In the genomic region with DNA sequence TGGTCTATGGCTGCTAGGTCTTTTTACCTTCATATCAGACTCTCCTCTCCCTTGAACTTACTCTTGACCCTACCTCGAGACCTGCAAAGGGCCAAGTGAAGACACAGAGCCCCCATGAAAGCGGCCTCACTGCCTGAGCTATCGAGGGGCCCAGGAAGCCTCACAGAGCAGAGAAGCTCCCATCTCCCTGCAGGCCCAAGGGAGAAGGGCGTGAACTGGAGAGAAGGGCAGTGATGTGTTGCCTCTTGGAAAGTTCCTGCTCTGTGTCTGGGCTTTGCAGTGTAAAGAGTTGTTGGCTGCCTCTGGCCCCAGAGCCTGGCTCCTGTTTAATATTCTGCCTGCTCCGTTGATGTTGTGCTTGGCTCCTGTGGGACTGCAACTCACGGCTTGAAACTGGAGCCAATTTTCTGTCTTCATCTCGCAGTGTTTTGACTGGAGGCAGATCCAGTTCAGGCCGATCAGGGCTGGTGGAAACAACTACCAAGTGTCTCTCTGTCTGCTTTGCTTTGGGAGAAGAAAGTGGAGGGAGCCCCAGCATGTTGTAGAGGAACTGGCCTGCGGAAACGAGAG, we compare ENCODE assay signal across 9 cellular contexts. TPM values are rescaled to one million over a fixed set of nuclear protein-coding genes. Genes with fewer than 3 reads are reported as not detected.
DNase-seq lines count a peak whose midpoint lies in the region; ATAC-seq and TF ChIP-seq lines count a peak whose summit lies in the region.
"Had no signal": no experiment of that assay in that cellular context is flagged by ENCODE, and none has a peak within 500 bp of the region (broad histone marks: within the 10 kb centered on the region; RNA-seq: fewer than 3 reads in every experiment).

No MANE protein-coding gene starts in this region.

- no peaks in the 10 kb centered on the region for H4K20me1 ChIP-seq in smooth muscle cell (ENCODE audit: low read depth)

- no peak overlapping the region for H3K9ac ChIP-seq in colonic mucosa (ENCODE audit: low read depth in 2 of 2, low read length in 2 of 2)
- H3K9ac ChIP-seq in smooth muscle cell (ENCODE audit: low read depth), result no peak overlapping the region

- H3F3A ChIP-seq in smooth muscle cell (ENCODE audit: low read depth), result peaks cover 35% of the 10 kb centered on the region

- ATAC-seq in GM18867 (IDR thresholded peaks at IDR 0.05; ENCODE audit: unreplicated experiment) (no peak), HG02852 (IDR thresholded peaks at IDR 0.05; ENCODE audit: unreplicated experiment) (no peak)
- ATAC-seq: Panc1 had no signal

- intact Hi-C loops in colonic mucosa (cut with DNase I), result loop anchor here (5.0 kb wide), 1 partner anchor 55 kb away; no protein-coding TSS in a partner anchor

- H3K27ac ChIP-seq in colonic mucosa, result peak overlapping the region; percentile 25
- H3K27ac ChIP-seq in smooth muscle cell (ENCODE audit: low read depth), result peak overlapping the region; percentile 9

- TF ChIP-seq CTCF in colonic mucosa (IDR thresholded peaks at IDR 0.05) (no peak), smooth muscle cell (IDR thresholded peaks at IDR 0.05; ENCODE audit: borderline replicate concordance, insufficient read depth, poor library complexity, severe bottlenecking) (no peak)

- 49% methylated on average over 10 of the region's 10 CpGs for WGBS in smooth muscle cell (ENCODE audit: low lambda C conversion rate)

- H2AFZ ChIP-seq in smooth muscle cell (ENCODE audit: low read depth), result peak overlapping the region; percentile 65

- H3K36me3 ChIP-seq in colonic mucosa (no peaks in the 10 kb centered on the region), smooth muscle cell (ENCODE audit: low read depth) (no peaks in the 10 kb centered on the region)

- no peaks in the 10 kb centered on the region for H3K9me3 ChIP-seq in colonic mucosa
- H3K9me3 ChIP-seq in smooth muscle cell (replicated peaks; ENCODE audit: low read depth), result no peaks in the 10 kb centered on the region

- DNase-seq in HEK293T (ENCODE audit: extremely low spot score) (peak; percentile 42), colonic mucosa (no peak), left kidney (ENCODE audit: low read depth, low spot score) (peak; percentile 78), smooth muscle cell (lab: John Stamatoyannopoulos, UW; ENCODE audit: unreplicated experiment) (no peak), retina (no peak), SIG-M5 treated with dmso at 0.1 percent for 504 hours (lab: John Stamatoyannopoulos, UW; ENCODE audit: unreplicated experiment) (no peak)

- H3K4me1 ChIP-seq in colonic mucosa, result no peaks in the 10 kb centered on the region
- H3K4me1 ChIP-seq in smooth muscle cell (ENCODE audit: low read depth), result peaks cover 20% of the 10 kb centered on the region

- no peak overlapping the region for H3K4me2 ChIP-seq in smooth muscle cell

- H3K27me3 ChIP-seq in colonic mucosa (peaks cover 6% of the 10 kb centered on the region), smooth muscle cell (ENCODE audit: low read depth) (peaks cover under 1% of the 10 kb centered on the region)

- H3K4me3 ChIP-seq in colonic mucosa (no peak overlapping the region), smooth muscle cell (no peak overlapping the region)

- POLR2A ChIA-PET in HEK293T (lab: Yijun Ruan, JAX), result interaction anchor here (0.6 to 1.3 kb wide), 4 partner anchors 13 to 396 kb away, joined by 3 to 5 read pairs (median 3); no protein-coding TSS in a partner anchor

- no peaks in the 10 kb centered on the region for H3K79me2 ChIP-seq in smooth muscle cell (ENCODE audit: low read depth)

- CTCF ChIA-PET in HEK293T (lab: Yijun Ruan, JAX), result interaction anchor here (0.6 kb wide), 1 partner anchor 16 kb away, joined by 3 read pairs; no protein-coding TSS in a partner anchor

TF ChIP-seq in HEK293T, 16 proteins besides CTCF, POLR2A, EP300 and RAD21:
- TF ChIP-seq BHLHE40 (IDR thresholded peaks at IDR 0.05; ENCODE audit: borderline replicate concordance) (no peak), FOXK2 (IDR thresholded peaks at IDR 0.05) (no peak), SUZ12 (IDR thresholded peaks at IDR 0.05) (no peak), LEF1 (IDR thresholded peaks at IDR 0.05; ENCODE audit: borderline replicate concordance) (no peak), L3MBTL2 (conservative IDR thresholded peaks at IDR 0.05) (no peak), HDGF (IDR thresholded peaks at IDR 0.05; ENCODE audit: borderline replicate concordance) (no peak), FOXM1 (IDR thresholded peaks at IDR 0.05; ENCODE audit: borderline replicate concordance) (no peak), TARDBP (IDR thresholded peaks at IDR 0.05) (no peak), ELF4 (IDR thresholded peaks at IDR 0.05) (no peak), ARNT (IDR thresholded peaks at IDR 0.05) (no peak), FOXA1 (IDR thresholded peaks at IDR 0.05) (no peak), ZNF384 (IDR thresholded peaks at IDR 0.05) (no peak)
- TF ChIP-seq, protein P1, sequence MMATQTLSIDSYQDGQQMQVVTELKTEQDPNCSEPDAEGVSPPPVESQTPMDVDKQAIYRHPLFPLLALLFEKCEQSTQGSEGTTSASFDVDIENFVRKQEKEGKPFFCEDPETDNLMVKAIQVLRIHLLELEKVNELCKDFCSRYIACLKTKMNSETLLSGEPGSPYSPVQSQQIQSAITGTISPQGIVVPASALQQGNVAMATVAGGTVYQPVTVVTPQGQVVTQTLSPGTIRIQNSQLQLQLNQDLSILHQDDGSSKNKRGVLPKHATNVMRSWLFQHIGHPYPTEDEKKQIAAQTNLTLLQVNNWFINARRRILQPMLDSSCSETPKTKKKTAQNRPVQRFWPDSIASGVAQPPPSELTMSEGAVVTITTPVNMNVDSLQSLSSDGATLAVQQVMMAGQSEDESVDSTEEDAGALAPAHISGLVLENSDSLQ (IDR thresholded peaks at IDR 0.05), result no peak

RNA-seq across cellular contexts. Expression of a gene that starts 4.3 kb away (rescaled TPM):
- 1 to 10 TPM; 4.2 to 4.6 TPM for total RNA-seq in colonic mucosa
- 2.1 and 3.1 TPM in 2 replicates for total RNA-seq in smooth muscle cell
- 0.18 and 3.1 TPM in 2 replicates for polyA plus RNA-seq in smooth muscle cell

Comparison
In these comparisons a context has a peak if more than half of its experiments do, and no peak if none do; other contexts are left out.
1. DNase-seq: peak in HEK293T (single experiment) and left kidney (single experiment); none in colonic mucosa (single experiment), smooth muscle cell (single experiment), retina (single experiment) and SIG-M5 treated with dmso at 0.1 percent for 504 hours (single experiment).